ENCODE assay signal across 27 cellular contexts in genomic region chr2:130762031-130762909, GRCh38. TPM values are rescaled to one million over a fixed set of nuclear protein-coding genes. Genes with fewer than 3 reads are reported as not detected.
"Had no signal": no experiment of that assay in that cellular context is flagged by ENCODE, and none has a peak within 500 bp of the region (broad histone marks: within the 10 kb centered on the region; RNA-seq: fewer than 3 reads in every experiment).

No MANE protein-coding gene starts in this region.

- H3K4me1 Mint-ChIP-seq: stimulated activated memory B cell treated with anti-CD40 and anti-IgM and Interleukin-4, amounts not matched to agents 10 μg/mL and 1 μg/mL and 100 μg/mL, for 72 hours had no signal

- H3K27ac ChIP-seq: epithelial cell of prostate, esophagus squamous epithelium, hepatocyte, neutrophil, ovary, stomach, thoracic aorta had no signal

- H2AFZ ChIP-seq: hepatocyte had no signal

- DNase-seq: cerebellar nuclear complex; effector memory CD8-positive, alpha-beta T cell; esophagus squamous epithelium; foreskin fibroblast; left colon; left ventricle myocardium superior; mesendoderm; naive thymus-derived CD4-positive, alpha-beta T cell; nephron progenitor cell; ovary; right cardiac atrium; stimulated activated CD4-positive, alpha-beta T cell treated with anti-CD3 and anti-CD28 coated beads, Interleukin-15, amount 100 ng/mL, for 24 hours; stimulated activated CD4-positive, alpha-beta T cell treated with anti-CD3 and anti-CD28 coated beads, Interleukin-1b, Interleukin-23, amount 100 ng/mL, for 48 hours; stimulated activated CD4-positive, alpha-beta T cell treated with anti-CD3 and anti-CD28 coated beads, Interleukin-4, amount 100 ng/mL, for 24 hours; stomach; trophoblast cell had no signal

- H3K4me1 ChIP-seq: esophagus squamous epithelium, stomach had no signal

- H3K36me3 Mint-ChIP-seq: stimulated activated memory B cell treated with anti-CD40 and anti-IgM and Interleukin-4, amounts not matched to agents 10 μg/mL and 1 μg/mL and 100 μg/mL, for 72 hours had no signal

- H3K79me2 ChIP-seq: hepatocyte had no signal

- H3K9me3 Mint-ChIP-seq: dendritic cell treated with granulocyte-macrophage colony-stimulating factor and Interleukin-4, amounts not matched to agents 40 ng/mL and 50 ng/mL, for 4 days; effector memory CD8-positive, alpha-beta T cell; nephron progenitor cell; stimulated activated memory B cell treated with anti-CD40 and anti-IgM and Interleukin-4, amounts not matched to agents 10 μg/mL and 1 μg/mL and 100 μg/mL, for 72 hours had no signal

- H3K9me3 ChIP-seq: esophagus squamous epithelium, neutrophil, ovary, stomach, thoracic aorta had no signal

- H3K4me3 ChIP-seq: esophagus squamous epithelium, hepatocyte, ovary, stomach, thoracic aorta had no signal

- H3K4me3 Mint-ChIP-seq: dendritic cell treated with granulocyte-macrophage colony-stimulating factor and Interleukin-4, amounts not matched to agents 40 ng/mL and 50 ng/mL, for 4 days; effector memory CD8-positive, alpha-beta T cell; naive thymus-derived CD4-positive, alpha-beta T cell; nephron progenitor cell; stimulated activated memory B cell treated with anti-CD40 and anti-IgM and Interleukin-4, amounts not matched to agents 10 μg/mL and 1 μg/mL and 100 μg/mL, for 72 hours had no signal

- H3K4me2 ChIP-seq: hepatocyte had no signal

- ATAC-seq: effector memory CD8-positive, alpha-beta T cell; left colon; left ventricle myocardium superior; naive thymus-derived CD4-positive, alpha-beta T cell; right cardiac atrium had no signal

- H3K36me3 ChIP-seq: esophagus squamous epithelium, neutrophil, ovary, stomach, thoracic aorta had no signal

- H3K27ac Mint-ChIP-seq: dendritic cell treated with granulocyte-macrophage colony-stimulating factor and Interleukin-4, amounts not matched to agents 40 ng/mL and 50 ng/mL, for 4 days; effector memory CD8-positive, alpha-beta T cell; nephron progenitor cell; stimulated activated memory B cell treated with anti-CD40 and anti-IgM and Interleukin-4, amounts not matched to agents 10 μg/mL and 1 μg/mL and 100 μg/mL, for 72 hours had no signal

- H3K27me3 ChIP-seq: ovary had no signal

RNA-seq across cellular contexts. Expression of gene AMER3, which starts 6.9 kb away (rescaled TPM):
- total RNA-seq: esophagus squamous epithelium; kidney epithelial cell; left ventricle myocardium superior; lung microvascular endothelial cell; mononuclear cell; naive thymus-derived CD4-positive, alpha-beta T cell; ovary; posterior vena cava; right cardiac atrium; thoracic aorta had no signal
- polyA plus RNA-seq: naive thymus-derived CD4-positive, alpha-beta T cell; ovary had no signal

RNA-seq across cellular contexts. Expression of gene GPR148, which starts 33.4 kb away (rescaled TPM):
- total RNA-seq: esophagus squamous epithelium; hepatocyte; kidney epithelial cell; left colon; left ventricle myocardium superior; lung microvascular endothelial cell; mononuclear cell; naive thymus-derived CD4-positive, alpha-beta T cell; ovary; posterior vena cava; right cardiac atrium; thoracic aorta; urinary bladder had no signal
- polyA plus RNA-seq: hepatocyte; naive thymus-derived CD4-positive, alpha-beta T cell; ovary; right cardiac atrium; stomach; urinary bladder had no signal
